13 cellular contexts compared by ENCODE assay signal in the genomic region with DNA sequence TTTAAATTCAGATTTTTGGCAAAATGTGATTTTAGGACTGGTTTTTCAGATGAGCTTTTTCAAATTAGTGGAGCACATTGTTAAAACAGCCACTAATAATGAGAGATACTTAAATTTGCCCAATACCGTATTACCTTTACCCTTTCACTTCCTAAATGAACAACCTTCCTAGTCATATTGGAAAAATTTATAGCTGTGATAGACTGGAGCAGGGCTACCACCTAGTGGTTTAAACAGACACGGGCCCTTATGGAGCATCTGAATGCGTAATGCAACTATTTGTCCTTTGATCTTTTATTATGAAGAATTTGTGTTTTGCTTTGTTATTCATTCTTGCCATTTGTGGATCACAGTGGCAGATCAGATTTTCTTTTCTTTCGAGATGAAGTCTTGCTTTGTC.
A peak's percentile ranks its signal among the peaks of the same experiment; 100 is the strongest.
DNase-seq lines count a peak whose midpoint lies in the region; ATAC-seq and TF ChIP-seq lines count a peak whose summit lies in the region.
"Had no signal": no experiment of that assay in that cellular context is flagged by ENCODE, and none has a peak within 500 bp of the region (broad histone marks: within the 10 kb centered on the region; RNA-seq: fewer than 3 reads in every experiment).

No MANE protein-coding gene starts in this region.

- no peak overlapping the region for H3K4me3 ChIP-seq in fibroblast of villous mesenchyme (ENCODE audit: low read depth, low read length)
- H3K4me3 ChIP-seq: tibial nerve had no signal

- H3K9me3 Mint-ChIP-seq in CD14-positive monocyte, result peaks cover 0 to 19% (median 5%) of the 10 kb centered on the region in 7 donors
- H3K9me3 Mint-ChIP-seq: central memory CD8-positive, alpha-beta T cell had no signal

- H3K27me3 Mint-ChIP-seq in CD14-positive monocyte (ENCODE audit: low read depth in 3 of 3), result no peaks in the 10 kb centered on the region
- H3K27me3 Mint-ChIP-seq: central memory CD8-positive, alpha-beta T cell had no signal

- peaks cover 0 to 12% of the 10 kb centered on the region in 2 donors for H3K36me3 Mint-ChIP-seq in CD14-positive monocyte

- H3K27ac Mint-ChIP-seq in CD14-positive monocyte, result peak overlapping the region in 1 of 7 donors; percentile 56

- no peak for ATAC-seq in GM21423 (IDR thresholded peaks at IDR 0.05; ENCODE audit: unreplicated experiment)

- H3K4me3 Mint-ChIP-seq in CD14-positive monocyte, result no peak overlapping the region
- H3K4me3 Mint-ChIP-seq: central memory CD8-positive, alpha-beta T cell had no signal

- TF ChIP-seq CTCF in CD14-positive monocyte (IDR thresholded peaks at IDR 0.05) (peak; percentile 40), GM12873 (IDR thresholded peaks at IDR 0.05; ENCODE audit: insufficient read depth, low read depth, low read length, missing control alignments) (peak; percentile 25), fibroblast of villous mesenchyme (IDR thresholded peaks at IDR 0.05; ENCODE audit: insufficient read depth, low read depth, low read length) (peak; percentile 21)

- intact Hi-C loops in CD14-positive monocyte (cut with micrococcal nuclease), result no loop called here

- H3K4me1 Mint-ChIP-seq in CD14-positive monocyte, result peaks cover 11% of the 10 kb centered on the region

- DNase-seq in CD14-positive monocyte (ENCODE audit: low spot score) (no peak), RPMI7951 (ENCODE audit: low read depth) (peak; percentile 3), fibroblast of villous mesenchyme (ENCODE audit: low read depth) (no peak), putamen (ENCODE audit: low spot score) (no peak), SKM-1 treated with dmso at 0.1 percent for 144 hours (lab: John Stamatoyannopoulos, UW; ENCODE audit: unreplicated experiment) (no peak), NCI-H128 (lab: John Stamatoyannopoulos, UW; ENCODE audit: unreplicated experiment) (no peak)
- DNase-seq: activated T-cell treated with anti-CD3 and anti-CD28 coated beads for 4 hours, DMS153, NCI-H510A treated with DMSO at 0.1 percent for 48 hours had no signal
